9 cellular contexts compared by ENCODE assay signal in the genomic region with DNA sequence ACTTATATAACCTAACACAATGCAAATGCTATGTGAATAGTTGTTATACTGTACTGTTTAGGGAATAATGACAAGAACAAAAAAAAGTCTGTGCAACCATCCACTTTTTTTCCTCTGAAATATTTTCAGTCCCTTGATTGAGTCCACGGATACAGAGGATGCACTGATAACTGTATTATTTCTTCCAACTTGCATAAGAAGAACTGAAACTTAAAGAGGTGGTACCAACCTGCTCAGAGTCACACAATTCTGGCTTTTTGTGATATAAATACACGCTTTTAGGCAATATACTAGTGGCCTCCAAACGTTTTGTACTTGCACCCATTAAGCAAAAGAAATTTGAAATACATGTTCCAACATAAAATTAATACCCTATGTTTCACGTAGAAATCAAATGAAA. TPM values are rescaled to one million over a fixed set of nuclear protein-coding genes. Genes with fewer than 3 reads are reported as not detected.
DNase-seq lines count a peak whose midpoint lies in the region; ATAC-seq, FAIRE-seq and TF ChIP-seq lines count a peak whose summit lies in the region.
"Had no signal": no experiment of that assay in that cellular context is flagged by ENCODE, and none has a peak within 500 bp of the region (broad histone marks: within the 10 kb centered on the region; RNA-seq: fewer than 3 reads in every experiment).

No MANE protein-coding gene starts in this region.

- no peaks in the 10 kb centered on the region for H3K36me3 ChIP-seq in endothelial cell of umbilical vein (ENCODE audit: control insufficient read depth in 2 of 2, extremely low read depth in 1 of 2, insufficient read depth in 2 of 2, low read length in 2 of 2)
- H3K36me3 ChIP-seq: Peyer's patch had no signal

- no peaks in the 10 kb centered on the region for H3K9me3 Mint-ChIP-seq in activated naive CD4-positive, alpha-beta T cell treated with anti-CD3 and anti-CD28 coated beads, Interleukin-2, amount 10 ng/mL, durations not matched to agents 7 days and 5 days
- no peaks in the 10 kb centered on the region for H3K9me3 Mint-ChIP-seq in stimulated activated naive CD8-positive, alpha-beta T cell treated with anti-CD3 and anti-CD28 coated beads, Interleukin-15, amount 100 ng/mL, for 72 hours

- peak overlapping the region; percentile 82 for H3K4me3 Mint-ChIP-seq in activated naive CD4-positive, alpha-beta T cell treated with anti-CD3 and anti-CD28 coated beads, Interleukin-2, amount 10 ng/mL, durations not matched to agents 7 days and 5 days
- H3K4me3 Mint-ChIP-seq in stimulated activated naive CD8-positive, alpha-beta T cell treated with anti-CD3 and anti-CD28 coated beads, Interleukin-15, amount 100 ng/mL, for 72 hours: peak overlapping the region; percentile 98 to 99

- H3K4me1 Mint-ChIP-seq in activated naive CD4-positive, alpha-beta T cell treated with anti-CD3 and anti-CD28 coated beads, Interleukin-2, amount 10 ng/mL, durations not matched to agents 7 days and 5 days: peaks cover 58% of the 10 kb centered on the region
- H3K4me1 Mint-ChIP-seq in stimulated activated naive CD8-positive, alpha-beta T cell treated with anti-CD3 and anti-CD28 coated beads, Interleukin-15, amount 100 ng/mL, for 72 hours: peaks cover 32% of the 10 kb centered on the region

- BruUV-seq in endothelial cell of umbilical vein (replicated peaks; lab: Mats Ljungman, UMichigan): no TSS peak

- H4K20me1 ChIP-seq in endothelial cell of umbilical vein (replicated peaks; ENCODE audit: control insufficient read depth, extremely low read depth, insufficient read depth, low read length): no peaks in the 10 kb centered on the region

- no peak for DNase-seq in activated naive CD4-positive, alpha-beta T cell treated with anti-CD3 and anti-CD28 coated beads, Interleukin-2, amount 10 ng/mL, durations not matched to agents 7 days and 5 days
- no peak for DNase-seq in activated naive CD4-positive, alpha-beta T cell treated with Interleukin-2 at 50 U/mL for 16 hours
- no peak for DNase-seq in Jurkat, Clone E6-1 (ENCODE audit: low read depth, low spot score)
- peak; percentile 18 for DNase-seq in endothelial cell of umbilical vein (ENCODE audit: low read depth, low spot score)
- DNase-seq in stimulated activated naive CD8-positive, alpha-beta T cell treated with anti-CD3 and anti-CD28 coated beads, Interleukin-15, amount 100 ng/mL, for 72 hours: no peak
- DNase-seq in medulla oblongata (ENCODE audit: extremely low spot score): no peak
- no peak for DNase-seq in A172 (ENCODE audit: low spot score)
- DNase-seq in NCI-H446 treated with DMSO at 0.1 percent for 48 hours (lab: John Stamatoyannopoulos, UW): no peak

- peaks cover 9% of the 10 kb centered on the region for H3K36me3 Mint-ChIP-seq in activated naive CD4-positive, alpha-beta T cell treated with anti-CD3 and anti-CD28 coated beads, Interleukin-2, amount 10 ng/mL, durations not matched to agents 7 days and 5 days

- peaks cover 37% of the 10 kb centered on the region for H3K4me1 ChIP-seq in endothelial cell of umbilical vein (ENCODE audit: control insufficient read depth, extremely low read depth, insufficient read depth, low read length)

- no peak for TF ChIP-seq POLR2A in endothelial cell of umbilical vein (IDR thresholded peaks at IDR 0.05; ENCODE audit: low read depth, low read length)

- FAIRE-seq in endothelial cell of umbilical vein (lab: Jason Lieb, UNC): no peak

- H3K79me2 ChIP-seq in endothelial cell of umbilical vein (ENCODE audit: control insufficient read depth, insufficient read depth, low read length): peaks cover 73% of the 10 kb centered on the region

- intact Hi-C loops in endothelial cell of umbilical vein (cut with micrococcal nuclease): loop anchor here (10.0 kb wide), 3 partner anchors 543 to 1087 kb away; a partner anchor contains a TSS

- no peak for TF ChIP-seq CTCF in endothelial cell of umbilical vein (IDR thresholded peaks at IDR 0.05; ENCODE audit: extremely low read depth in 1 of 2, insufficient read depth in 1 of 2, low read depth in 1 of 2, low read length in 2 of 2)

- H3K4me3 ChIP-seq in Jurkat, Clone E6-1 (ENCODE audit: low read length): peak overlapping the region; percentile 92; the same call in 1 of the 2 replicates
- H3K4me3 ChIP-seq in endothelial cell of umbilical vein (replicated peaks in 1 of 3; ENCODE audit: insufficient read depth in 1 of 3, low read depth in 1 of 3, low read length in 3 of 3): peak overlapping the region; percentile 74 to 96 (median 81)

- H3K27me3 ChIP-seq in endothelial cell of umbilical vein (ENCODE audit: control insufficient read depth in 2 of 2, insufficient read depth in 2 of 2, low read length in 2 of 2): no peaks in the 10 kb centered on the region
- H3K27me3 ChIP-seq: Peyer's patch had no signal

- H3K4me2 ChIP-seq in endothelial cell of umbilical vein (ENCODE audit: insufficient read depth, low read length): peak overlapping the region; percentile 85

- dilution Hi-C loops in endothelial cell of umbilical vein (cut with MboI; ENCODE audit: extremely low pct_ligation_motif_present, low sequenced_read_pairs): no loop called here

- H3K27ac ChIP-seq in endothelial cell of umbilical vein (ENCODE audit: insufficient read depth, low read depth, low read length): no peak overlapping the region

- POLR2A ChIA-PET in endothelial cell of umbilical vein (lab: Charles Lee): no interaction called here

- no peaks in the 10 kb centered on the region for H3K9me1 ChIP-seq in endothelial cell of umbilical vein (replicated peaks; ENCODE audit: control insufficient read depth, extremely low read depth, insufficient read depth, low read length)

- H3K27ac Mint-ChIP-seq in activated naive CD4-positive, alpha-beta T cell treated with anti-CD3 and anti-CD28 coated beads, Interleukin-2, amount 10 ng/mL, durations not matched to agents 7 days and 5 days: peak overlapping the region; percentile 97
- no peak overlapping the region for H3K27ac Mint-ChIP-seq in stimulated activated naive CD8-positive, alpha-beta T cell treated with anti-CD3 and anti-CD28 coated beads, Interleukin-15, amount 100 ng/mL, for 72 hours

- no peaks in the 10 kb centered on the region for H3K27me3 Mint-ChIP-seq in activated naive CD4-positive, alpha-beta T cell treated with anti-CD3 and anti-CD28 coated beads, Interleukin-2, amount 10 ng/mL, durations not matched to agents 7 days and 5 days
- no peaks in the 10 kb centered on the region for H3K27me3 Mint-ChIP-seq in stimulated activated naive CD8-positive, alpha-beta T cell treated with anti-CD3 and anti-CD28 coated beads, Interleukin-15, amount 100 ng/mL, for 72 hours

- ATAC-seq in stimulated activated naive CD8-positive, alpha-beta T cell treated with anti-CD3 and anti-CD28 coated beads, Interleukin-15, amount 100 ng/mL, for 72 hours: no peak

- CTCF ChIA-PET in activated naive CD4-positive, alpha-beta T cell treated with anti-CD3 and anti-CD28 coated beads, Interleukin-2, amount 10 ng/mL, durations not matched to agents 7 days and 5 days (lab: Charles Lee): no interaction called here
- CTCF ChIA-PET in endothelial cell of umbilical vein (lab: Charles Lee): no interaction called here

- H3K9ac ChIP-seq in endothelial cell of umbilical vein (replicated peaks; ENCODE audit: extremely low read depth, insufficient read depth, low read length): peak overlapping the region; percentile 93

- H3K9me3 ChIP-seq in endothelial cell of umbilical vein (replicated peaks; ENCODE audit: control insufficient read depth, insufficient read depth, low read length): no peaks in the 10 kb centered on the region
- H3K9me3 ChIP-seq: Peyer's patch had no signal

- H2AFZ ChIP-seq in endothelial cell of umbilical vein (ENCODE audit: low read depth, low read length): no peak overlapping the region

TF ChIP-seq in endothelial cell of umbilical vein, 7 proteins besides CTCF, POLR2A, EP300 and RAD21:
- TF ChIP-seq POLR2AphosphoS5 (IDR thresholded peaks at IDR 0.05; ENCODE audit: insufficient read depth, low read depth, low read length) (no peak), MYC (IDR thresholded peaks at IDR 0.05; ENCODE audit: low read depth, low read length) (no peak), FOS (IDR thresholded peaks at IDR 0.05; ENCODE audit: borderline replicate concordance, insufficient read depth, low read length) (no peak), JUN (IDR thresholded peaks at IDR 0.05; ENCODE audit: borderline replicate concordance, insufficient read depth, insufficient read length, low read depth) (no peak), GATA2 (IDR thresholded peaks at IDR 0.05; ENCODE audit: insufficient read depth, insufficient read length, low read depth, low read length) (no peak), EZH2 (IDR thresholded peaks at IDR 0.05; ENCODE audit: borderline replicate concordance, low read depth, low read length, severe bottlenecking) (no peak)
- TF ChIP-seq, protein P1, sequence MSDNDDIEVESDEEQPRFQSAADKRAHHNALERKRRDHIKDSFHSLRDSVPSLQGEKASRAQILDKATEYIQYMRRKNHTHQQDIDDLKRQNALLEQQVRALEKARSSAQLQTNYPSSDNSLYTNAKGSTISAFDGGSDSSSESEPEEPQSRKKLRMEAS (IDR thresholded peaks at IDR 0.05; ENCODE audit: insufficient read depth, insufficient read length): no peak

RNA-seq across cellular contexts. Expression of a gene that starts 1.3 kb away (rescaled TPM):
- polyA plus RNA-seq in Jurkat, Clone E6-1 (2012; ENCODE audit: insufficient read depth, insufficient read length): 17.5 TPM
- total RNA-seq in endothelial cell of umbilical vein: 35.4 and 38.3 TPM in 2 replicates
- polyA plus RNA-seq in endothelial cell of umbilical vein: 6.4 and 7.7 TPM in 2 replicates
- 11.2 and 12.2 TPM in 2 replicates for polyA plus RNA-seq in endothelial cell of umbilical vein (2011; cell fraction: cytosol; rRNA removed)
- 42.7 and 60.6 TPM in 2 replicates for polyA plus RNA-seq in endothelial cell of umbilical vein (2011; cell fraction: nucleus; rRNA removed)
- 28.9 and 32.9 TPM in 2 replicates for polyA plus RNA-seq in endothelial cell of umbilical vein (2012)
- polyA minus RNA-seq in endothelial cell of umbilical vein: 20.4 and 24.5 TPM in 2 replicates
- 10.4 TPM for polyA minus RNA-seq in endothelial cell of umbilical vein (2011; cell fraction: cytosol; rRNA and poly(A)+ RNA removed)
- polyA minus RNA-seq in endothelial cell of umbilical vein (2011; cell fraction: nucleus; rRNA and poly(A)+ RNA removed): 44.2 and 58.2 TPM in 2 replicates
- total RNA-seq in A172 (2014; rRNA removed; shearing (Covaris generic)): 29.4 and 38.6 TPM in 2 replicates

RNA-seq across cellular contexts. Expression of a gene that starts 1.7 kb away (rescaled TPM):
- polyA plus RNA-seq in Jurkat, Clone E6-1 (2012; ENCODE audit: insufficient read depth, insufficient read length): 11.1 TPM
- 20.8 and 29.6 TPM in 2 replicates for total RNA-seq in endothelial cell of umbilical vein
- 6.9 and 8.1 TPM in 2 replicates for polyA plus RNA-seq in endothelial cell of umbilical vein
- 4.1 and 4.7 TPM in 2 replicates for polyA plus RNA-seq in endothelial cell of umbilical vein (2011; cell fraction: cytosol; rRNA removed)
- 52.2 and 70.3 TPM in 2 replicates for polyA plus RNA-seq in endothelial cell of umbilical vein (2011; cell fraction: nucleus; rRNA removed)
- 6.7 and 11.7 TPM in 2 replicates for polyA plus RNA-seq in endothelial cell of umbilical vein (2012)
- polyA minus RNA-seq in endothelial cell of umbilical vein: 30.0 and 39.7 TPM in 2 replicates
- 6.7 TPM for polyA minus RNA-seq in endothelial cell of umbilical vein (2011; cell fraction: cytosol; rRNA and poly(A)+ RNA removed)
- 95.3 and 119 TPM in 2 replicates for polyA minus RNA-seq in endothelial cell of umbilical vein (2011; cell fraction: nucleus; rRNA and poly(A)+ RNA removed)
- total RNA-seq in A172 (2014; rRNA removed; shearing (Covaris generic)): 24.7 and 31.2 TPM in 2 replicates
